Comparison of ENCODE assay signal across 14 cellular contexts in the genomic region with DNA sequence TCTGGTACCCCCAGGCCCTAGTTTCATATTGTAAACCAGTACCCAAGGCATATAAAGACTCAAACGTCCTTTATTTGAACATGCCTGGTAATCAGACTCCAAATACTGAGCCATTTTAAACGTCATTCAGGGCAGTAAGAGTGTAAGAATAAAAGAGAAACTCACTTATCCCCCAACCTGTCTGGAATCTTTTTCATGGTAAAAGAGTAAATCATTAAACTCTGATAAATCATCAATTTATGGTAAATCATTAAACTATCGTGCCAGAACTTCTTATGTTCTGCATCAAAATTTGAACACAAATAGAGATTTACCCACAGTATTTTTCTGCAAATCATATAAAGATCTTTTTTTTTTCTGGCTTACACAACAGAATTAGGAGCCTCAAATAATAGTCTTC.
DNase-seq lines count a peak whose midpoint lies in the region; ATAC-seq and TF ChIP-seq lines count a peak whose summit lies in the region.
"Had no signal": no experiment of that assay in that cellular context is flagged by ENCODE, and none has a peak within 500 bp of the region (broad histone marks: within the 10 kb centered on the region; RNA-seq: fewer than 3 reads in every experiment).

No MANE protein-coding gene starts in this region.

- ATAC-seq in GM18867 (IDR thresholded peaks at IDR 0.05; ENCODE audit: unreplicated experiment): no peak
- no peak for ATAC-seq in left ventricle myocardium superior
- ATAC-seq: HepG2 had no signal

- H3K4me3 ChIP-seq in epithelial cell of proximal tubule (ENCODE audit: low read depth, low read length): no peak overlapping the region

- DNase-seq in NCI-H748 (lab: John Stamatoyannopoulos, UW; ENCODE audit: unreplicated experiment) (peak; percentile 15), NCI-H748 treated with DMSO at 0.1 percent for 48 hours (lab: John Stamatoyannopoulos, UW) (no peak), epithelial cell of proximal tubule (ENCODE audit: low read depth) (peak; percentile 51), left kidney (ENCODE audit: low read depth, low spot score) (peak; percentile 27), superior temporal gyrus (ENCODE audit: extremely low spot score) (no peak), left ventricle myocardium superior (no peak)
- DNase-seq in activated CD4-positive, alpha-beta T cell treated with anti-CD3 and anti-CD28 coated beads, Interleukin-2, amount 50 U/mL, for 4 hours: no peak
- DNase-seq: C1 segment of cervical spinal cord; CD4-positive, alpha-beta T cell; DMS79; GOT3; H9 had no signal

- intact Hi-C loops in left ventricle myocardium superior (cut with micrococcal nuclease): loop anchor here (10.0 kb wide), 1 partner anchor 599 kb away; no protein-coding TSS in a partner anchor

- TF ChIP-seq CTCF in epithelial cell of proximal tubule (conservative IDR thresholded peaks at IDR 0.05; ENCODE audit: low read depth, low read length): no peak

Comparison
In these comparisons a context has a peak if more than half of its experiments do, and no peak if none do; other contexts are left out.
1. DNase-seq: peak in NCI-H748 (single experiment), epithelial cell of proximal tubule (single experiment) and left kidney (single experiment); none in NCI-H748 treated with DMSO at 0.1 percent for 48 hours (single experiment), activated CD4-positive, alpha-beta T cell treated with anti-CD3 and anti-CD28 coated beads, Interleukin-2, amount 50 U/mL, for 4 hours (0 of 2), superior temporal gyrus (single experiment) and left ventricle myocardium superior (single experiment).